10 cellular contexts compared by ENCODE assay signal in genomic region chr13:43316997-43317396, GRCh38.
A peak's percentile ranks its signal among the peaks of the same experiment; 100 is the strongest.
DNase-seq lines count a peak whose midpoint lies in the region; ATAC-seq, FAIRE-seq and TF ChIP-seq lines count a peak whose summit lies in the region.
"Had no signal": no experiment of that assay in that cellular context is flagged by ENCODE, and none has a peak within 500 bp of the region (broad histone marks: within the 10 kb centered on the region; RNA-seq: fewer than 3 reads in every experiment).

No MANE protein-coding gene starts in this region.

- intact Hi-C loops in psoas muscle (cut with DNase I): no loop called here
- intact Hi-C loops in CD8-positive, alpha-beta T cell (cut with DNase I, micrococcal nuclease): no loop called here

- peak overlapping the region; percentile 27 for H3K27ac ChIP-seq in psoas muscle
- no peak overlapping the region for H3K27ac ChIP-seq in CD8-positive, alpha-beta T cell (ENCODE audit: low read depth, low read length)
- H3K27ac ChIP-seq: suprapubic skin had no signal

- no peaks in the 10 kb centered on the region for H3K4me1 Mint-ChIP-seq in CD8-positive, alpha-beta T cell (ENCODE audit: low read depth)
- H3K4me1 Mint-ChIP-seq: memory B cell had no signal

- peaks cover 15% of the 10 kb centered on the region for H3K4me1 ChIP-seq in psoas muscle
- H3K4me1 ChIP-seq in CD8-positive, alpha-beta T cell (ENCODE audit: insufficient read depth, low read length): no peaks in the 10 kb centered on the region

- CTCF ChIA-PET in CD8-positive, alpha-beta T cell (lab: Charles Lee): no interaction called here

- 7 to 8% (median 7%) methylated on average over 4 of the region's 4 CpGs for WGBS in psoas muscle, 3 donors

- peaks cover 5% of the 10 kb centered on the region for H3K27me3 Mint-ChIP-seq in CD8-positive, alpha-beta T cell (ENCODE audit: low read depth)

- ATAC-seq in psoas muscle: peak; percentile 68 to 96 (median 90)
- no peak for ATAC-seq in CD8-positive, alpha-beta T cell

- TF ChIP-seq CTCF in fibroblast of mammary gland (conservative IDR thresholded peaks at IDR 0.05; ENCODE audit: control insufficient read depth, insufficient read depth, low read depth, low read length): no peak
- no peak for TF ChIP-seq CTCF in psoas muscle (IDR thresholded peaks at IDR 0.05)
- TF ChIP-seq CTCF in CD8-positive, alpha-beta T cell (IDR thresholded peaks at IDR 0.05): no peak

- POLR2A ChIA-PET in CD8-positive, alpha-beta T cell (lab: Charles Lee): no interaction called here

- H3K36me3 Mint-ChIP-seq in CD8-positive, alpha-beta T cell: no peaks in the 10 kb centered on the region
- H3K36me3 Mint-ChIP-seq: memory B cell had no signal

- no peaks in the 10 kb centered on the region for H3K9me3 Mint-ChIP-seq in CD8-positive, alpha-beta T cell
- H3K9me3 Mint-ChIP-seq: memory B cell had no signal

- no peak overlapping the region for H3K27ac Mint-ChIP-seq in CD8-positive, alpha-beta T cell
- H3K27ac Mint-ChIP-seq: memory B cell had no signal

- peak; percentile 59 for FAIRE-seq in GM18507 (lab: Jason Lieb, UNC)

- H3K36me3 ChIP-seq in psoas muscle (ENCODE audit: insufficient read depth in 1 of 2, low read depth in 1 of 2): no peaks in the 10 kb centered on the region
- no peaks in the 10 kb centered on the region for H3K36me3 ChIP-seq in CD8-positive, alpha-beta T cell (ENCODE audit: insufficient read depth, low read length)
- H3K36me3 ChIP-seq: suprapubic skin had no signal

- peaks cover 0 to 2% (median 0%) of the 10 kb centered on the region in 3 donors for H3K27me3 ChIP-seq in psoas muscle (ENCODE audit: insufficient read depth in 3 of 3, low read length in 2 of 3)
- H3K27me3 ChIP-seq in CD8-positive, alpha-beta T cell (ENCODE audit: insufficient read depth, low read length): no peaks in the 10 kb centered on the region
- H3K27me3 ChIP-seq: suprapubic skin had no signal

- no peak overlapping the region for H3K4me3 Mint-ChIP-seq in CD8-positive, alpha-beta T cell
- H3K4me3 Mint-ChIP-seq: memory B cell had no signal

- H3K4me3 ChIP-seq in fibroblast of mammary gland (ENCODE audit: control insufficient read depth, low read depth, low read length) (no peak overlapping the region), psoas muscle (no peak overlapping the region)
- no peak overlapping the region for H3K4me3 ChIP-seq in CD8-positive, alpha-beta T cell (ENCODE audit: low read depth, low read length)
- H3K4me3 ChIP-seq: suprapubic skin had no signal

- no peaks in the 10 kb centered on the region for H3K9me3 ChIP-seq in psoas muscle
- H3K9me3 ChIP-seq in CD8-positive, alpha-beta T cell (ENCODE audit: low read length): no peaks in the 10 kb centered on the region
- H3K9me3 ChIP-seq: suprapubic skin had no signal

- DNase-seq in GM18507 (ENCODE audit: extremely low spot score, insufficient read length, low read depth): no peak
- DNase-seq in NOMO-1 (lab: John Stamatoyannopoulos, UW; ENCODE audit: unreplicated experiment in 2 of 2): peak; percentile 72 to 74
- DNase-seq in fibroblast of mammary gland (ENCODE audit: low read depth): peak; percentile 68
- DNase-seq in psoas muscle: peak; percentile 35 to 72
- DNase-seq in CD8-positive, alpha-beta T cell: no peak
- no peak for DNase-seq in islet precursor cell
- no peak for DNase-seq in activated CD4-positive, alpha-beta T cell treated with anti-CD3 and anti-CD28 coated beads for 48 hours
- no peak for DNase-seq in amniotic stem cell (lab: John Stamatoyannopoulos, UW)

Comparison
In these comparisons a context has a peak if more than half of its experiments do, and no peak if none do; other contexts are left out.
1. DNase-seq: peak in NOMO-1 (2 of 2), fibroblast of mammary gland (single experiment) and psoas muscle (2 of 2); none in GM18507 (single experiment), CD8-positive, alpha-beta T cell (0 of 7), islet precursor cell (single experiment), activated CD4-positive, alpha-beta T cell treated with anti-CD3 and anti-CD28 coated beads for 48 hours (single experiment) and amniotic stem cell (single experiment).